In genomic region chr2:51032748-51033355, GRCh38 we compare ENCODE assay signal across 1 cellular context.
TF ChIP-seq lines count a peak whose summit lies in the region.

No MANE protein-coding gene starts in this region.

TF ChIP-seq in H1, 55 proteins besides CTCF, POLR2A, EP300 and RAD21:
- TF ChIP-seq CHD2 (IDR thresholded peaks at IDR 0.05; ENCODE audit: low read length) = no peak
- TF ChIP-seq ATF3 (IDR thresholded peaks at IDR 0.05; ENCODE audit: insufficient read depth, low read depth, low read length) = no peak
- peak; percentile 90; the same call in 1 of the 2 replicates for TF ChIP-seq SP1 (IDR thresholded peaks at IDR 0.05; ENCODE audit: low read depth, low read length)
